9 cellular contexts compared by ENCODE assay signal in genomic region chr17:19188870-19189708, GRCh38. TPM values are rescaled to one million over a fixed set of nuclear protein-coding genes. Genes with fewer than 3 reads are reported as not detected.
DNase-seq lines count a peak whose midpoint lies in the region; ATAC-seq and TF ChIP-seq lines count a peak whose summit lies in the region.
"Not testable (repeated sequence)": the region's sequence is repeated elsewhere in the genome, so short reads cannot be mapped to it uniquely, and the experiment has no call there.
"Had no signal": no experiment of that assay in that cellular context is flagged by ENCODE, and none has a peak within 500 bp of the region (broad histone marks: within the 10 kb centered on the region; RNA-seq: fewer than 3 reads in every experiment).

No MANE protein-coding gene starts in this region.

- intact Hi-C loops in left cardiac atrium (cut with DNase I); psoas muscle (cut with DNase I): not testable (repeated sequence)

- not testable (repeated sequence) for H3K4me3 Mint-ChIP-seq in CD4-positive, CD25-positive, alpha-beta regulatory T cell; activated T-cell treated with anti-CD3 and anti-CD28 coated beads, Interleukin-2, amount 50 U/mL, for 72 hours

- not testable (repeated sequence) for H3K27ac Mint-ChIP-seq in CD4-positive, CD25-positive, alpha-beta regulatory T cell
- peak overlapping the region; percentile 95 for H3K27ac Mint-ChIP-seq in activated T-cell treated with anti-CD3 and anti-CD28 coated beads, Interleukin-2, amount 50 U/mL, for 72 hours

- not testable (repeated sequence) for H3K4me3 ChIP-seq in CD4-positive, CD25-positive, alpha-beta regulatory T cell (ENCODE audit: low read depth, low read length); psoas muscle

- WGBS in psoas muscle, 3 donors, result no CpG with 5 or more reads among the region's 39 CpGs

- H3K36me3 Mint-ChIP-seq in CD4-positive, CD25-positive, alpha-beta regulatory T cell; activated T-cell treated with anti-CD3 and anti-CD28 coated beads, Interleukin-2, amount 50 U/mL, for 72 hours (ENCODE audit: insufficient read depth in 2 of 2): not testable (repeated sequence)

- DNase-seq in CD4-positive, CD25-positive, alpha-beta regulatory T cell; activated T-cell treated with anti-CD3 and anti-CD28 coated beads, Interleukin-2, amount 50 U/mL, for 72 hours; left cardiac atrium; psoas muscle: not testable (repeated sequence)

- not testable (repeated sequence) for TF ChIP-seq CTCF in psoas muscle (IDR thresholded peaks at IDR 0.05)

- H3K4me1 ChIP-seq in CD4-positive, CD25-positive, alpha-beta regulatory T cell (ENCODE audit: control insufficient read depth, insufficient read depth, low read length, poor library complexity, severe bottlenecking); psoas muscle: not testable (repeated sequence)

- not testable (repeated sequence) for H3K27me3 ChIP-seq in CD4-positive, CD25-positive, alpha-beta regulatory T cell (ENCODE audit: control insufficient read depth, insufficient read depth, low read length); psoas muscle (ENCODE audit: insufficient read depth in 3 of 3, low read length in 2 of 3)

- H3K36me3 ChIP-seq in CD4-positive, CD25-positive, alpha-beta regulatory T cell (ENCODE audit: control insufficient read depth, insufficient read depth, low read length); psoas muscle (ENCODE audit: insufficient read depth in 1 of 2, low read depth in 1 of 2): not testable (repeated sequence)

- not testable (repeated sequence) for H3K9me3 Mint-ChIP-seq in CD4-positive, CD25-positive, alpha-beta regulatory T cell; activated T-cell treated with anti-CD3 and anti-CD28 coated beads, Interleukin-2, amount 50 U/mL, for 72 hours

- not testable (repeated sequence) for H3K27me3 Mint-ChIP-seq in CD4-positive, CD25-positive, alpha-beta regulatory T cell; activated T-cell treated with anti-CD3 and anti-CD28 coated beads, Interleukin-2, amount 50 U/mL, for 72 hours (ENCODE audit: low read depth)

- H3K27ac ChIP-seq in CD4-positive, CD25-positive, alpha-beta regulatory T cell (ENCODE audit: insufficient read depth, low read length, poor library complexity, severe bottlenecking); psoas muscle: not testable (repeated sequence)

- peak; percentile 59 to 61 for ATAC-seq in CD4-positive, CD25-positive, alpha-beta regulatory T cell (ENCODE audit: low read depth in 2 of 2)
- ATAC-seq in GM19035 (IDR thresholded peaks at IDR 0.05; ENCODE audit: unreplicated experiment), result peak; percentile 70
- peak; percentile 65 for ATAC-seq in GM21723 (IDR thresholded peaks at IDR 0.05; ENCODE audit: unreplicated experiment)
- peak; percentile 67 for ATAC-seq in HG02973 (IDR thresholded peaks at IDR 0.05; ENCODE audit: unreplicated experiment)
- peak; percentile 56 for ATAC-seq in HG03520 (IDR thresholded peaks at IDR 0.05; ENCODE audit: unreplicated experiment)
- peak; percentile 85 to 88 for ATAC-seq in activated T-cell treated with anti-CD3 and anti-CD28 coated beads, Interleukin-2, amount 50 U/mL, for 72 hours (replicated peaks in 1 of 2)
- peak; percentile 86 to 97 for ATAC-seq in left cardiac atrium
- peak; percentile 92 to 96 (median 94) for ATAC-seq in psoas muscle

- H3K4me1 Mint-ChIP-seq in CD4-positive, CD25-positive, alpha-beta regulatory T cell; activated T-cell treated with anti-CD3 and anti-CD28 coated beads, Interleukin-2, amount 50 U/mL, for 72 hours (ENCODE audit: low read depth): not testable (repeated sequence)

- not testable (repeated sequence) for H3K9me3 ChIP-seq in CD4-positive, CD25-positive, alpha-beta regulatory T cell (ENCODE audit: control insufficient read depth in 2 of 2, low read length in 2 of 2); psoas muscle

RNA-seq across cellular contexts. Expression of gene EPN2, which starts 48.1 kb away (rescaled TPM):
- 14.9 TPM for total RNA-seq in CD4-positive, CD25-positive, alpha-beta regulatory T cell
- 1 to 10 TPM; 7.1 to 9.5 (median 7.9) TPM for polyA plus RNA-seq in CD4-positive, CD25-positive, alpha-beta regulatory T cell
- 1 to 10 TPM; 5.3 to 9.0 TPM for total RNA-seq in activated T-cell treated with anti-CD3 and anti-CD28 coated beads, Interleukin-2, amount 50 U/mL, for 72 hours
- 10 to 100 TPM; 74.1 to 82.2 TPM for total RNA-seq in left cardiac atrium
- total RNA-seq in psoas muscle, result 10 to 100 TPM; 23.6 to 36.0 (median 26.9) TPM
- polyA plus RNA-seq in psoas muscle, result 10 to 100 TPM; 11.6 to 27.2 (median 12.2) TPM
- polyA plus RNA-seq: CD14-positive monocyte had no signal
